ENCODE assay signal across 23 cellular contexts in the genomic region with DNA sequence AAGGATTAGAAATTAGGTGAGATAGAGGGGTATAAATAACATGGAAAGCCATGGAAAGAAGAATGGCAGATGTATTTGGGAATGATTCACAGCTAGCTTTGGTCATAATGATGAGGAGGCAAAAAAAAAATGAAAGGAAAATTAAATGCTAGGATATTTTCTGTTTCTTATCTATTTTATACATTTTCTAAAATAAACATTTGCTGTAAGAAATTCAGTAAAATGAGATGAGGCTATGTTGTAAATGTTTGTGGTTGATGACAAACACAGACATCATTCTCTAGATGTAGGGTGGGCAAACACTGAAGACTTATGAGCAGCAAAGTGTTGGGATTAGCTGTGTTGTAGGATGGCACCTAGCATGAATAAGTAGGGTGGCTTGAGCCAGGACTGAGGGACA.
DNase-seq lines count a peak whose midpoint lies in the region; ATAC-seq, FAIRE-seq and TF ChIP-seq lines count a peak whose summit lies in the region.
"Had no signal": no experiment of that assay in that cellular context is flagged by ENCODE, and none has a peak within 500 bp of the region (broad histone marks: within the 10 kb centered on the region; RNA-seq: fewer than 3 reads in every experiment).

No MANE protein-coding gene starts in this region.

- no peak overlapping the region for H3K4me3 ChIP-seq in fibroblast of mammary gland (ENCODE audit: control insufficient read depth, low read depth, low read length)
- H3K4me3 ChIP-seq: vagina had no signal

- no peak for ATAC-seq in stimulated activated naive CD8-positive, alpha-beta T cell treated with anti-CD3 and anti-CD28 coated beads, Interleukin-15, Interleukin-2, amounts not matched to agents 100 U/mL and 50 U/mL, for 24 hours
- ATAC-seq in GM21737 (IDR thresholded peaks at IDR 0.05; ENCODE audit: unreplicated experiment) = no peak
- ATAC-seq in left colon = no peak

- DNase-seq in stimulated activated naive CD8-positive, alpha-beta T cell treated with anti-CD3 and anti-CD28 coated beads, Interleukin-15, Interleukin-2, amounts not matched to agents 100 U/mL and 50 U/mL, for 24 hours = no peak
- DNase-seq in RPMI7951 (ENCODE audit: low read depth) = peak; percentile 15
- DNase-seq in fibroblast of mammary gland (ENCODE audit: low read depth) = peak; percentile 59
- no peak for DNase-seq in SKM-1 (lab: John Stamatoyannopoulos, UW; ENCODE audit: unreplicated experiment)
- no peak for DNase-seq in frontal cortex (ENCODE audit: low spot score in 2 of 2)
- no peak for DNase-seq in left colon
- DNase-seq: activated CD4-positive, alpha-beta T cell treated with anti-CD3 and anti-CD28 coated beads, Interleukin-2, amount 50 U/mL, for 4 hours; activated T-cell treated with anti-CD3 and anti-CD28 coated beads, Interleukin-2, amount 50 U/mL, for 1 hour; amygdala; head of caudate nucleus; immature natural killer cell; KG1; NCI-H1092 treated with DMSO at 0.1 percent for 48 hours; NCI-H774 had no signal

- no peak overlapping the region for H3K4me3 Mint-ChIP-seq in stimulated activated naive CD8-positive, alpha-beta T cell treated with anti-CD3 and anti-CD28 coated beads, Interleukin-15, Interleukin-2, amounts not matched to agents 100 ng/mL and 50 ng/mL, for 24 hours
- H3K4me3 Mint-ChIP-seq: B cell, immature natural killer cell, nephron had no signal

- no peaks in the 10 kb centered on the region for H3K9me3 Mint-ChIP-seq in stimulated activated naive CD8-positive, alpha-beta T cell treated with anti-CD3 and anti-CD28 coated beads, Interleukin-15, Interleukin-2, amounts not matched to agents 100 ng/mL and 50 ng/mL, for 24 hours
- H3K9me3 Mint-ChIP-seq: nephron had no signal

- H3K36me3 Mint-ChIP-seq in stimulated activated naive CD8-positive, alpha-beta T cell treated with anti-CD3 and anti-CD28 coated beads, Interleukin-15, Interleukin-2, amounts not matched to agents 100 ng/mL and 50 ng/mL, for 24 hours (ENCODE audit: low read depth) = peaks cover 25% of the 10 kb centered on the region
- H3K36me3 Mint-ChIP-seq: immature natural killer cell had no signal

- FAIRE-seq in frontal cortex (lab: Jason Lieb, UNC) = no peak
- FAIRE-seq: colon, endothelial cell of umbilical vein, GM19239, TTC549 had no signal

- intact Hi-C loops in left colon (cut with DNase I, micrococcal nuclease) = no loop called here

- peak overlapping the region; percentile 21 for H3K27ac Mint-ChIP-seq in stimulated activated naive CD8-positive, alpha-beta T cell treated with anti-CD3 and anti-CD28 coated beads, Interleukin-15, Interleukin-2, amounts not matched to agents 100 ng/mL and 50 ng/mL, for 24 hours
- H3K27ac Mint-ChIP-seq: B cell, immature natural killer cell, nephron had no signal

- no peaks in the 10 kb centered on the region for H3K27me3 Mint-ChIP-seq in stimulated activated naive CD8-positive, alpha-beta T cell treated with anti-CD3 and anti-CD28 coated beads, Interleukin-15, Interleukin-2, amounts not matched to agents 100 ng/mL and 50 ng/mL, for 24 hours
- H3K27me3 Mint-ChIP-seq: B cell had no signal

- no peaks in the 10 kb centered on the region for H3K4me1 Mint-ChIP-seq in stimulated activated naive CD8-positive, alpha-beta T cell treated with anti-CD3 and anti-CD28 coated beads, Interleukin-15, Interleukin-2, amounts not matched to agents 100 ng/mL and 50 ng/mL, for 24 hours (ENCODE audit: low read depth)
- H3K4me1 Mint-ChIP-seq: B cell, nephron had no signal

- no peak for TF ChIP-seq CTCF in fibroblast of mammary gland (conservative IDR thresholded peaks at IDR 0.05; ENCODE audit: control insufficient read depth, insufficient read depth, low read depth, low read length)

Comparison
In these comparisons a context has a peak if more than half of its experiments do, and no peak if none do; other contexts are left out.
1. DNase-seq: peak in RPMI7951 (single experiment) and fibroblast of mammary gland (single experiment); none in stimulated activated naive CD8-positive, alpha-beta T cell treated with anti-CD3 and anti-CD28 coated beads, Interleukin-15, Interleukin-2, amounts not matched to agents 100 U/mL and 50 U/mL, for 24 hours (single experiment), SKM-1 (single experiment), frontal cortex (0 of 2) and left colon (0 of 2).